8 cellular contexts compared by ENCODE assay signal in the genomic region with DNA sequence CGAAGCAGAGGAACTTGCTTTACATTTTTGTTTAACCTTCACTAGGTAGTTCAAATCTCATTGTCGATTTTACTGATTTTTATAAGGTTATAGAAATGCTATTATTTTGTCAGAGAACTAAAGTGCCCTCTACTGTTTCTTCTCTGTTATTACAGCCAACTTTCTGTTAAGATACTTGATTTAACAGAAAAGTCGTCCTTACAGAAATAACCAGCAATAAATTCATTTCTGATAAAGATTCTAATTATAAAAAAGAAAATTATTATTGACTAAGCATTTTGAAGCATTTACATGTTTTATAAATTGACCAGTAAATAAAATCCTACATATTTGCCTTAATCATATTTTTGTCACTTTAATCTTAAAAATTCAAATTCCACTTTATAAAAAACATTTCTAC.
DNase-seq lines count a peak whose midpoint lies in the region; ATAC-seq, FAIRE-seq and TF ChIP-seq lines count a peak whose summit lies in the region.

No MANE protein-coding gene starts in this region.

- H3K27ac Mint-ChIP-seq in nephron progenitor cell = no peak overlapping the region
- H3K27ac Mint-ChIP-seq in activated T-helper 17 cell treated with anti-CD3 and anti-CD28 coated beads, Interleukin-2, amount 50 U/mL, for 72 hours = no peak overlapping the region

- FAIRE-seq in colon (lab: Jason Lieb, UNC) = peak; percentile 82

- DNase-seq in Right ventricle myocardium superior = no peak
- no peak for DNase-seq in right cardiac atrium
- peak; percentile 65 for DNase-seq in NCI-H69 (lab: John Stamatoyannopoulos, UW)
- DNase-seq in nephron progenitor cell = no peak
- DNase-seq in effector CD8-positive, alpha-beta T cell (lab: John Stamatoyannopoulos, UW) = no peak
- no peak for DNase-seq in cortex of kidney (lab: John Stamatoyannopoulos, UW)

- peak; percentile 74 for TF ChIP-seq CTCF in nephron progenitor cell (IDR thresholded peaks at IDR 0.05)

- no peaks in the 10 kb centered on the region for H3K4me1 ChIP-seq in right cardiac atrium (ENCODE audit: control insufficient read depth, insufficient read depth, low read length)

- no peak overlapping the region for H3K27ac ChIP-seq in right cardiac atrium (ENCODE audit: low read length)

- no peak overlapping the region for H3K4me3 ChIP-seq in right cardiac atrium (ENCODE audit: low read length)

- no peak overlapping the region for H3K4me3 Mint-ChIP-seq in nephron progenitor cell
- no peak overlapping the region for H3K4me3 Mint-ChIP-seq in activated T-helper 17 cell treated with anti-CD3 and anti-CD28 coated beads, Interleukin-2, amount 50 U/mL, for 72 hours

- no peaks in the 10 kb centered on the region for H3K9me3 Mint-ChIP-seq in nephron progenitor cell
- H3K9me3 Mint-ChIP-seq in activated T-helper 17 cell treated with anti-CD3 and anti-CD28 coated beads, Interleukin-2, amount 50 U/mL, for 72 hours = no peaks in the 10 kb centered on the region

- H3K4me1 Mint-ChIP-seq in nephron progenitor cell = peaks cover 4% of the 10 kb centered on the region
- H3K4me1 Mint-ChIP-seq in activated T-helper 17 cell treated with anti-CD3 and anti-CD28 coated beads, Interleukin-2, amount 50 U/mL, for 72 hours = no peaks in the 10 kb centered on the region

- no peaks in the 10 kb centered on the region for H3K9me3 ChIP-seq in right cardiac atrium (ENCODE audit: control insufficient read depth, low read length)

- 16% methylated on average over 3 of the region's 3 CpGs for WGBS in right cardiac atrium

- H3K27me3 ChIP-seq in right cardiac atrium (ENCODE audit: control insufficient read depth, insufficient read depth) = no peaks in the 10 kb centered on the region

- intact Hi-C loops in Right ventricle myocardium superior (cut with DNase I) = loop anchor here (5.0 kb wide), 1 partner anchor 62 kb away; a partner anchor contains a TSS
- intact Hi-C loops in right cardiac atrium (cut with DNase I) = loop anchor here in 2 of 4 donors (5.0 to 10.0 kb wide), 2 partner anchors 155 to 157 kb away; no protein-coding TSS in a partner anchor

- H3K36me3 Mint-ChIP-seq in nephron progenitor cell (ENCODE audit: low read depth) = no peaks in the 10 kb centered on the region
- no peaks in the 10 kb centered on the region for H3K36me3 Mint-ChIP-seq in activated T-helper 17 cell treated with anti-CD3 and anti-CD28 coated beads, Interleukin-2, amount 50 U/mL, for 72 hours (ENCODE audit: low read depth)

- ATAC-seq in Right ventricle myocardium superior (ENCODE audit: poor library complexity) (peak; percentile 64), right cardiac atrium (no peak)
- ATAC-seq in activated T-helper 17 cell treated with anti-CD3 and anti-CD28 coated beads, Interleukin-2, amount 50 U/mL, for 72 hours (replicated peaks) = no peak

- H3K27me3 Mint-ChIP-seq in nephron progenitor cell (ENCODE audit: low read depth, poor library complexity) = peaks cover 3% of the 10 kb centered on the region
- peaks cover 4% of the 10 kb centered on the region for H3K27me3 Mint-ChIP-seq in activated T-helper 17 cell treated with anti-CD3 and anti-CD28 coated beads, Interleukin-2, amount 50 U/mL, for 72 hours
